In genomic region chr17:81304196-81305015, GRCh38 we compare ENCODE assay signal across 22 cellular contexts.
"Had no signal": no experiment of that assay in that cellular context is flagged by ENCODE, and none has a peak within 500 bp of the region (broad histone marks: within the 10 kb centered on the region; RNA-seq: fewer than 3 reads in every experiment).

No MANE protein-coding gene starts in this region.

- H3K4me3 ChIP-seq: esophagus squamous epithelium, gastroesophageal sphincter, left ventricle myocardium inferior, lung, prostate gland, skin epidermis, stomach, thoracic aorta, transverse colon had no signal

- DNase-seq: effector memory CD8-positive, alpha-beta T cell; esophagus squamous epithelium; foreskin fibroblast; immature natural killer cell; left ventricle myocardium inferior; mesendoderm; naive B cell; stimulated activated CD4-positive, alpha-beta T cell treated with anti-CD3 and anti-CD28 coated beads, Interleukin-2, amount 100 ng/mL, for 24 hours; stimulated activated CD4-positive, alpha-beta T cell treated with anti-CD3 and anti-CD28 coated beads, Interleukin-4, amount 100 ng/mL, for 4 hours; stimulated activated naive CD4-positive, alpha-beta T cell; stomach; substantia nigra; transverse colon had no signal

- H3K9me3 ChIP-seq: esophagus squamous epithelium, gastroesophageal sphincter, left ventricle myocardium inferior, prostate gland, stomach, thoracic aorta, transverse colon had no signal

- H2AFZ ChIP-seq: parathyroid adenoma had no signal

- H3K27ac ChIP-seq: esophagus squamous epithelium, gastroesophageal sphincter, left ventricle myocardium inferior, parathyroid adenoma, prostate gland, skin epidermis, stomach, thoracic aorta, transverse colon had no signal

- H3K79me2 ChIP-seq: parathyroid adenoma had no signal

- H3K27me3 ChIP-seq: gastroesophageal sphincter, stomach, transverse colon had no signal

- FAIRE-seq: colon, keratinocyte had no signal

- H3K36me3 ChIP-seq: esophagus squamous epithelium, gastroesophageal sphincter, left ventricle myocardium inferior, prostate gland, stomach, thoracic aorta, transverse colon had no signal

- H3K9ac ChIP-seq: parathyroid adenoma had no signal

- ATAC-seq: effector memory CD8-positive, alpha-beta T cell; gastroesophageal sphincter; sciatic nerve had no signal
